ENCODE assay signal across 9 cellular contexts in the genomic region with DNA sequence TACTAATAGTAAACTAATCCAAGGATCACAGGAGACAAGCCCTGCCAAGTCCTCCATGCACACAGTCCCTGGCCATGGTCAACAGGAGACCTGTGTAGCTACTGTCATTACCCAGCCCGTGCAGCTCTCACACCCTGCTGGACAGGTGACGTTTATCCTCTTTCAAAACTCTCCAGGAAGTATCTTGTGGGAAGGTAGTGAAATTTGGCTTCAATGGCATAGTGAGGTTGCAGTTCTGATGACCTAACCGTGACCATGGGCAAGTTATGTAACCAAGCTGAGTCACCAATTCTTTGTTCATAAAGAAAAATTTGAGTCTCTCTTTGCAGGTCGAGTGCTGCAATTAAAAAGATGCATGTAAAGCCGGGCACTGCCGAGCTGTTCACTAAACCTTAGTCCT. TPM values are rescaled to one million over a fixed set of nuclear protein-coding genes. Genes with fewer than 3 reads are reported as not detected.
A peak's percentile ranks its signal among the peaks of the same experiment; 100 is the strongest.
DNase-seq lines count a peak whose midpoint lies in the region; ATAC-seq and TF ChIP-seq lines count a peak whose summit lies in the region.
"Had no signal": no experiment of that assay in that cellular context is flagged by ENCODE, and none has a peak within 500 bp of the region (broad histone marks: within the 10 kb centered on the region; RNA-seq: fewer than 3 reads in every experiment).

No MANE protein-coding gene starts in this region.

- no peak for TF ChIP-seq CTCF in GM12865 (IDR thresholded peaks at IDR 0.05; ENCODE audit: insufficient read depth, low read depth, low read length, missing control alignments)
- no peak for TF ChIP-seq CTCF in Peyer's patch (IDR thresholded peaks at IDR 0.05)
- no peak for TF ChIP-seq CTCF in foreskin fibroblast (IDR thresholded peaks at IDR 0.05; ENCODE audit: low read depth, low read length)

- no peak for TF ChIP-seq POLR2A in Peyer's patch (IDR thresholded peaks at IDR 0.05)

- peaks cover 0 to 22% (median 5%) of the 10 kb centered on the region in 4 donors for H3K4me1 ChIP-seq in Peyer's patch

- no peaks in the 10 kb centered on the region for H3K27me3 ChIP-seq in Peyer's patch

- H3K4me3 ChIP-seq in GM12865 (ENCODE audit: low read depth, low read length) (no peak overlapping the region), Peyer's patch (no peak overlapping the region), foreskin fibroblast (ENCODE audit: low read depth in 1 of 2, low read length in 2 of 2) (no peak overlapping the region)

- no peak for ATAC-seq in HG03354 (IDR thresholded peaks at IDR 0.05; ENCODE audit: poor library complexity, severe bottlenecking, unreplicated experiment)

- no peaks in the 10 kb centered on the region for H3K36me3 ChIP-seq in Peyer's patch

- H3K9me3 ChIP-seq in Peyer's patch = no peaks in the 10 kb centered on the region

- DNase-seq in GM12865 (ENCODE audit: low read depth) = peak; percentile 35
- no peak for DNase-seq in Peyer's patch
- peak; percentile 22 to 64 for DNase-seq in foreskin fibroblast
- peak; percentile 90 for DNase-seq in renal cortical epithelial cell (ENCODE audit: low read depth)
- DNase-seq in NCI-H1092 treated with DMSO at 0.1 percent for 48 hours (lab: John Stamatoyannopoulos, UW) = no peak
- no peak for DNase-seq in hypothalamus (lab: John Stamatoyannopoulos, UW)
- no peak for DNase-seq in NCI-H2227 treated with DMSO at 0.1 percent for 48 hours (lab: John Stamatoyannopoulos, UW)
- DNase-seq: NCI-H1048 had no signal

- H3K27ac ChIP-seq in Peyer's patch = peak overlapping the region; percentile 1 to 75 (median 36)

RNA-seq across cellular contexts. Expression of gene SLC2A9, which starts 11.3 kb away (rescaled TPM):
- total RNA-seq in Peyer's patch (10 to 100 TPM in 3 of 4 donors, 1 to 10 TPM in 1; 8.3 to 24.1 (median 22.0) TPM), renal cortical epithelial cell (30.4 and 37.8 TPM in 2 replicates)

Comparison
In these comparisons a context has a peak if more than half of its experiments do, and no peak if none do; other contexts are left out.
1. DNase-seq: peak in GM12865 (single experiment), foreskin fibroblast (2 of 2) and renal cortical epithelial cell (single experiment); none in Peyer's patch (0 of 3), NCI-H1092 treated with DMSO at 0.1 percent for 48 hours (single experiment), hypothalamus (0 of 51) and NCI-H2227 treated with DMSO at 0.1 percent for 48 hours (single experiment).